Comparison of ENCODE assay signal across 9 cellular contexts in the genomic region with DNA sequence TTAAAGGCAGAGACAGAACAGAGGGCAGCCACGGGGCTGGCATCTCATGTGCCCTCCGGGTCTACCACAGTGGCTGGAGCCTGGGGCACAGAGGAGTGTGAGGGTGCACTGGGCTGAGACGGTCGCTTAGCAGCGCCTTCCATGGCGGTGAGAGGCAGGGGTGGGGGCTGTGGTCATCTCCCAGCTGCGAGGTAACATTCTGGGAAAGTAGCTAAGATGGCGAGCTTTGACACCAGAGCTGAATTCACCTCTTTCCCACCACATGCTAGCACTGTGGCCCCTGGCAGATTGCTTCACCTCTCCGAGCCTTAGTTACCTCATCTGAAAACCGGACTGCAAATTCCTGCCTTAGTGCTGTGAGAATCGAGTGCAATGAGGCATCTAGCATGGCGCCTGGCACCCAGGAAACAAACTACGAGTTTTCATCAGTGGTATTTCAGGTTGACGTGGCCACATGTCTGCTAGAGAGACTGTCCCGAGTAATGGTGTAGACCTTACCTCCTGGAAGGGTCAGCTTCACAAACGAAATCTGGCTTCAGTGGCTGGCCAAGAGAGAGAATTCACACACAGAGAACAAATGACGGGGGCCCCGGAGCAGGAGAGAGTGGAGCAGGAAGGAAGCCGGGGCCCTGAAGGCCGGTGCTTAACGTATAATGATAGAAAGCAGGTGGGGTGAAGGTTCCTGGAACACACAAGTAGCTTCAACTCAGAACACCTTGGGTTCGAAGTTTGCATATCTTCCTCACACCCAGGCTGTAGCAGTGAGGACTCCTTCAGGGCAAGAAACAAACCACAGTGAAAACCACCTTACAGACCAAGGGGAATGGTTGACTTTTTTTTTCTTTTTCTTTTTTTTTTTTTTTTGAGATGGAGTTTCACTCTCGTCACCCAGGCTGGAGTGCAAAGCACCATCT. TPM values are rescaled to one million over a fixed set of nuclear protein-coding genes. Genes with fewer than 3 reads are reported as not detected.
DNase-seq lines count a peak whose midpoint lies in the region; ATAC-seq and TF ChIP-seq lines count a peak whose summit lies in the region.
"Had no signal": no experiment of that assay in that cellular context is flagged by ENCODE, and none has a peak within 500 bp of the region (broad histone marks: within the 10 kb centered on the region; RNA-seq: fewer than 3 reads in every experiment).

No MANE protein-coding gene starts in this region.

- DNase-seq in GDM1 (lab: John Stamatoyannopoulos, UW) (peak; percentile 36), islet precursor cell (peak; percentile 44), foreskin keratinocyte (no peak), omental fat pad (ENCODE audit: low spot score) (no peak), NCI-H187 treated with DMSO at 0.1 percent for 48 hours (lab: John Stamatoyannopoulos, UW) (no peak)

- H3K27ac ChIP-seq in foreskin keratinocyte, result no peak overlapping the region
- H3K27ac ChIP-seq: parathyroid adenoma had no signal

- ATAC-seq in GM21786 (IDR thresholded peaks at IDR 0.05; ENCODE audit: unreplicated experiment), result peak; percentile 80
- peak; percentile 67 to 75 for ATAC-seq in activated CD4-positive, CD25-positive, alpha-beta regulatory T cell treated with anti-CD3 and anti-CD28 coated beads, Interleukin-2, amount 50 U/mL, for 24 hours
- ATAC-seq in foreskin keratinocyte, result no peak
- ATAC-seq in HG03159 (IDR thresholded peaks at IDR 0.05; ENCODE audit: unreplicated experiment), result no peak
- ATAC-seq in omental fat pad (ENCODE audit: low FRiP score), result no peak

- H3K4me1 ChIP-seq in foreskin keratinocyte, result no peaks in the 10 kb centered on the region

- TF ChIP-seq CTCF in foreskin keratinocyte (conservative IDR thresholded peaks at IDR 0.05), result no peak
- no peak for TF ChIP-seq CTCF in omental fat pad (IDR thresholded peaks at IDR 0.05)

- no peaks in the 10 kb centered on the region for H3K27me3 ChIP-seq in foreskin keratinocyte

RNA-seq across cellular contexts. Expression of a gene that starts 29.2 kb away (rescaled TPM):
- 14.5 and 19.7 TPM in 2 replicates for total RNA-seq in foreskin keratinocyte
- polyA plus RNA-seq in foreskin keratinocyte, result 8.7 and 11.3 TPM in 2 replicates
- total RNA-seq in omental fat pad, result 10 to 100 TPM in 3 of 4 donors, 1 to 10 TPM in 1; 9.6 to 61.5 (median 30.9) TPM

Comparison
In these comparisons a context has a peak if more than half of its experiments do, and no peak if none do; other contexts are left out.
1. DNase-seq: peak in GDM1 (single experiment) and islet precursor cell (single experiment); none in foreskin keratinocyte (0 of 2), omental fat pad (single experiment) and NCI-H187 treated with DMSO at 0.1 percent for 48 hours (single experiment).
2. ATAC-seq: peak in GM21786 (single experiment) and activated CD4-positive, CD25-positive, alpha-beta regulatory T cell treated with anti-CD3 and anti-CD28 coated beads, Interleukin-2, amount 50 U/mL, for 24 hours (2 of 2); none in foreskin keratinocyte (single experiment), HG03159 (single experiment) and omental fat pad (single experiment).